16 cellular contexts compared by ENCODE assay signal in genomic region chr2:101148777-101149176, GRCh38. TPM values are rescaled to one million over a fixed set of nuclear protein-coding genes. Genes with fewer than 3 reads are reported as not detected.
DNase-seq lines count a peak whose midpoint lies in the region; ATAC-seq, FAIRE-seq and TF ChIP-seq lines count a peak whose summit lies in the region.
"Had no signal": no experiment of that assay in that cellular context is flagged by ENCODE, and none has a peak within 500 bp of the region (broad histone marks: within the 10 kb centered on the region; RNA-seq: fewer than 3 reads in every experiment).

No MANE protein-coding gene starts in this region.

- H3K4me1 Mint-ChIP-seq in WTC11 (peaks cover 82% of the 10 kb centered on the region), type B pancreatic cell (ENCODE audit: unreplicated experiment) (peaks cover 50% of the 10 kb centered on the region)

- H3K36me3 ChIP-seq in left ventricle myocardium inferior (no peaks in the 10 kb centered on the region), keratinocyte (ENCODE audit: control insufficient read depth in 2 of 2, extremely low read depth in 1 of 2, insufficient read depth in 2 of 2, low read length in 2 of 2) (no peaks in the 10 kb centered on the region)

- POLR2A ChIA-PET in WTC11 (lab: Charles Lee), result no interaction called here

- H3K27ac ChIP-seq in left ventricle myocardium inferior (replicated peaks), result peak overlapping the region; percentile 95
- H3K27ac ChIP-seq in keratinocyte (ENCODE audit: control insufficient read depth, insufficient read depth, low read length), result no peak overlapping the region

- intact Hi-C loops in left ventricle myocardium inferior (cut with micrococcal nuclease) (no loop called here), cardiac septum (cut with DNase I) (no loop called here)

- H3K4me3 ChIP-seq in left ventricle myocardium inferior, result peak overlapping the region; percentile 93
- H3K4me3 ChIP-seq in keratinocyte (ENCODE audit: control insufficient read depth in 2 of 3, extremely low read depth in 1 of 3, insufficient read depth in 2 of 3, low read depth in 1 of 3, low read length in 3 of 3), result peak overlapping the region in 1 of 3 experiments; percentile 24

- no peak for DNase-seq in left ventricle myocardium inferior
- DNase-seq in cardiac septum (ENCODE audit: low spot score), result no peak
- no peak for DNase-seq in WTC11 (ENCODE audit: low spot score)
- no peak for DNase-seq in keratinocyte (ENCODE audit: low read depth, low spot score)
- no peak for DNase-seq in type B pancreatic cell (ENCODE audit: extremely low spot score, unreplicated experiment)
- no peak for DNase-seq in NOMO-1 treated with DMSO at 0.1 percent for 48 hours (lab: John Stamatoyannopoulos, UW; ENCODE audit: unreplicated experiment)
- no peak for DNase-seq in D341Med (ENCODE audit: low spot score)
- DNase-seq: activated effector memory CD4-positive, alpha-beta T cell treated with anti-CD3 and anti-CD28 coated beads, Interleukin-2, amount 50 U/mL, for 16 hours; naive thymus-derived CD8-positive, alpha-beta T cell; NCI-H1694; NCI-H446; stimulated activated naive CD4-positive, alpha-beta T cell treated with Interleukin-2 at 50 U/mL for 16 hours; T1000 had no signal

- H3K4me3 Mint-ChIP-seq in WTC11 (peak overlapping the region; percentile 72), type B pancreatic cell (peak overlapping the region; percentile 87)

- H3K27me3 Mint-ChIP-seq in WTC11 (ENCODE audit: low read depth), result peaks cover 9% of the 10 kb centered on the region
- H3K27me3 Mint-ChIP-seq in type B pancreatic cell, result peaks cover 21% of the 10 kb centered on the region

- H3K9me3 Mint-ChIP-seq in WTC11 (no peaks in the 10 kb centered on the region), type B pancreatic cell (no peaks in the 10 kb centered on the region)
- H3K9me3 Mint-ChIP-seq: naive thymus-derived CD8-positive, alpha-beta T cell had no signal

- no peak for TF ChIP-seq CTCF in left ventricle myocardium inferior (IDR thresholded peaks at IDR 0.05; ENCODE audit: borderline replicate concordance)
- no peak for TF ChIP-seq CTCF in WTC11 (IDR thresholded peaks at IDR 0.05)
- TF ChIP-seq CTCF in keratinocyte (optimal IDR thresholded peaks at IDR 0.05 in 1 of 3, IDR thresholded peaks at IDR 0.05 in 1 of 3, conservative IDR thresholded peaks at IDR 0.05 in 1 of 3; ENCODE audit: extremely low read depth in 1 of 3, insufficient read depth in 2 of 3, low read length in 3 of 3), result no peak
- TF ChIP-seq CTCF in type B pancreatic cell (conservative IDR thresholded peaks at IDR 0.05), result no peak

- H3K27me3 ChIP-seq in left ventricle myocardium inferior (ENCODE audit: low read depth), result no peaks in the 10 kb centered on the region
- H3K27me3 ChIP-seq in keratinocyte (ENCODE audit: control insufficient read depth, extremely low read depth, insufficient read depth, low read length), result no peaks in the 10 kb centered on the region

- H3K9ac ChIP-seq in keratinocyte (ENCODE audit: control insufficient read depth, extremely low read depth, insufficient read depth, low read length), result no peak overlapping the region

- peaks cover 59% of the 10 kb centered on the region for H3K79me2 ChIP-seq in keratinocyte (ENCODE audit: control insufficient read depth, insufficient read depth, low read length)

- H3K27ac Mint-ChIP-seq in WTC11, result peak overlapping the region; percentile 15; the same call in 1 of the 2 replicates
- H3K27ac Mint-ChIP-seq in type B pancreatic cell, result no peak overlapping the region

- peaks cover 3% of the 10 kb centered on the region; the same call in 1 of the 2 replicates for H3K36me3 Mint-ChIP-seq in WTC11
- H3K36me3 Mint-ChIP-seq in type B pancreatic cell, result no peaks in the 10 kb centered on the region
- H3K36me3 Mint-ChIP-seq: naive thymus-derived CD8-positive, alpha-beta T cell had no signal

- H3K4me1 ChIP-seq in left ventricle myocardium inferior (peaks cover 93% of the 10 kb centered on the region), keratinocyte (ENCODE audit: control insufficient read depth, extremely low read depth, insufficient read depth, low read length) (peaks cover 49% of the 10 kb centered on the region)

- ATAC-seq in WTC11, result no peak
- no peak for ATAC-seq in HG02840 (IDR thresholded peaks at IDR 0.05; ENCODE audit: low FRiP score, unreplicated experiment)
- ATAC-seq: naive thymus-derived CD8-positive, alpha-beta T cell had no signal

- peaks cover 6% of the 10 kb centered on the region for H4K20me1 ChIP-seq in keratinocyte (ENCODE audit: control insufficient read depth, extremely low read depth, insufficient read depth, low read length)

- no peak overlapping the region for H2AFZ ChIP-seq in keratinocyte (ENCODE audit: control insufficient read depth, low read length)

- CTCF ChIA-PET in WTC11 (lab: Charles Lee), result interaction anchor here (1.1 to 2.4 kb wide), 3 partner anchors 103 to 136 kb away, joined by 3 to 17 read pairs (median 4); no protein-coding TSS in a partner anchor

- H3K4me2 ChIP-seq in keratinocyte (ENCODE audit: control insufficient read depth, extremely low read depth, insufficient read depth, low read depth, low read length), result peak overlapping the region; percentile 94

- no peak for FAIRE-seq in keratinocyte (lab: Jason Lieb, UNC)
- FAIRE-seq: colon, HTR-8/SVneo had no signal

- dilution Hi-C loops in keratinocyte (cut with MboI; ENCODE audit: extremely low pct_ligation_motif_present, low sequenced_read_pairs), result no loop called here

- H3K9me3 ChIP-seq in left ventricle myocardium inferior (replicated peaks) (no peaks in the 10 kb centered on the region), keratinocyte (ENCODE audit: control insufficient read depth, low read depth, low read length) (no peaks in the 10 kb centered on the region)

- peaks cover 3% of the 10 kb centered on the region for H3K9me1 ChIP-seq in keratinocyte (ENCODE audit: control insufficient read depth, extremely low read depth, insufficient read depth, low read length)

TF ChIP-seq in WTC11, 78 proteins besides CTCF, POLR2A, EP300 and RAD21:
- no peak for TF ChIP-seq PREB (CRISPR knock-in tag; IDR thresholded peaks at IDR 0.05; ENCODE audit: borderline replicate concordance)
- TF ChIP-seq MXD4 (CRISPR knock-in tag; IDR thresholded peaks at IDR 0.05; ENCODE audit: borderline replicate concordance), result no peak
- TF ChIP-seq ZNF317 (CRISPR knock-in tag; IDR thresholded peaks at IDR 0.05; ENCODE audit: borderline replicate concordance, low read depth), result no peak
- TF ChIP-seq ELF4 (CRISPR knock-in tag; IDR thresholded peaks at IDR 0.05; ENCODE audit: low read depth), result no peak
- TF ChIP-seq CDX4 (CRISPR knock-in tag; IDR thresholded peaks at IDR 0.05; ENCODE audit: borderline replicate concordance), result no peak
- no peak for TF ChIP-seq ZNF671 (CRISPR knock-in tag; IDR thresholded peaks at IDR 0.05)
TF ChIP-seq in WTC11: peak in this region for 0.

RNA-seq across cellular contexts. Expression of gene TBC1D8, which starts 2.4 kb away (rescaled TPM):
- total RNA-seq in left ventricle myocardium inferior (45.0 TPM), cardiac septum (52.3 TPM), WTC11 (2021) (30.3 to 51.7 TPM (median 32.0 TPM) in 3 replicates), type B pancreatic cell (ENCODE audit: low replicate concordance) (16.1 and 20.1 TPM in 2 replicates)
- polyA plus RNA-seq in keratinocyte, result 10.4 to 13.8 TPM (median 12.6 TPM) in 3 replicates
- 14.3 TPM for polyA plus RNA-seq in keratinocyte (2011; ENCODE audit: low read depth)
- 5.1 and 6.1 TPM in 2 replicates for polyA plus RNA-seq in keratinocyte (2011; cell fraction: cytosol; rRNA removed)
- 46.9 and 56.0 TPM in 2 replicates for polyA plus RNA-seq in keratinocyte (2011; cell fraction: nucleus; rRNA removed)
- polyA plus RNA-seq in keratinocyte (2012; ENCODE audit: low replicate concordance), result 7.2 and 16.5 TPM in 2 replicates
- 13.5 to 33.2 TPM (median 21.9 TPM) in 3 replicates for polyA minus RNA-seq in keratinocyte
- 5.2 TPM for polyA minus RNA-seq in keratinocyte (2011; cell fraction: cytosol; rRNA and poly(A)+ RNA removed)
- 15.9 and 22.5 TPM in 2 replicates for polyA minus RNA-seq in keratinocyte (2011; cell fraction: nucleus; rRNA and poly(A)+ RNA removed)
